ENCODE assay signal across 25 cellular contexts in the genomic region with DNA sequence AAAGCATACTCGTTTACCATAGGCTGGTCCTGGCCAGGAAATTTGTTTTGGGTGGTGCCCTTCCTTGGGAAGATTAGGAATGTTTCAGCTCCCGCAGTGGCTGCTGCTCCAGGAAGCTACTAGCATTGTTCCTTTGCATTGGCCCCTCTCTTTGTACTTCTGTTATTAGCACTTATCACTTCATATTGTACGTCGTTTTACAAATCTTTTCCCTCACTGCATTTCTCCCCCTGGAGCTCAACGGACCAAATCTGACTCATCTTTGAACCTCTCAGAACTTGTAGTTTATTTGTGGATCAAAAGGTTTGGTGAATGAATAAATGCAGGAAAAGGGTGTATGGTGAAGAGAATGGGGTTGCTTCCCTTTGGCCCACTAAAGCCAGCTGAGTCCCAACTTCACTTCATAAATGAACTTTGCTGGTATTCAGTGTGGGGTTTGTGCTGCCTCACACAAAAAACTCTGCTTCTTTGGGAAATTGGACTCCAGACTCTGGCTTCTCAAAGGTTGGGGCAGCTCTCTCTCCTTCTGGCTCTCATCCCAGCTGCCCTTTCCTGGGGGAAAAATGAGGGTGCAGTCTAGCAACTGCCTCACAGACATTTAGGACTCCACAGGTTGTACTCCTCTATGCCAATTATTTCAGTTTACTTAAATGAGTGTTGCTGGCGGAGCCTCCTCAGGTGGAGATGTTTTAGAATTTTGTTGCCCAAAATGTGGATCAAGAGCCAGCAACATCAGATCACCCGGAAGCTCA. TPM values are rescaled to one million over a fixed set of nuclear protein-coding genes. Genes with fewer than 3 reads are reported as not detected.
DNase-seq lines count a peak whose midpoint lies in the region; ATAC-seq and TF ChIP-seq lines count a peak whose summit lies in the region.
"Had no signal": no experiment of that assay in that cellular context is flagged by ENCODE, and none has a peak within 500 bp of the region (broad histone marks: within the 10 kb centered on the region; RNA-seq: fewer than 3 reads in every experiment).

No MANE protein-coding gene starts in this region.

- ATAC-seq in right lobe of liver = no peak
- no peak for ATAC-seq in lower lobe of right lung
- ATAC-seq in sciatic nerve = no peak
- ATAC-seq in aorta (ENCODE audit: low FRiP score) = no peak
- ATAC-seq: activated CD4-positive, alpha-beta T cell treated with anti-CD3 and anti-CD28 coated beads for 36 hours; left ventricle myocardium superior; T-helper 17 cell had no signal

- in situ Hi-C loops in transverse colon (cut with MboI; ENCODE audit: low pct_ligation_motif_present in 1 of 4, low pct_unique_long_range_greater_than_20kb in 1 of 4, low sequenced_read_pairs in 3 of 4) = no loop called here

- no peaks in the 10 kb centered on the region for H3K9me3 ChIP-seq in liver (ENCODE audit: control insufficient read depth in 4 of 4, low read length in 3 of 4)
- H3K9me3 ChIP-seq in right lobe of liver = no peaks in the 10 kb centered on the region
- no peaks in the 10 kb centered on the region for H3K9me3 ChIP-seq in lower lobe of right lung
- no peaks in the 10 kb centered on the region for H3K9me3 ChIP-seq in aorta (ENCODE audit: control insufficient read depth, low read length)
- H3K9me3 ChIP-seq in transverse colon = no peaks in the 10 kb centered on the region
- H3K9me3 ChIP-seq: BE2C, heart left ventricle, prostate gland had no signal

- TF ChIP-seq POLR2A in right lobe of liver (IDR thresholded peaks at IDR 0.05) (no peak), transverse colon (IDR thresholded peaks at IDR 0.05) (no peak)

- H3K27me3 ChIP-seq in liver (ENCODE audit: control insufficient read depth in 4 of 4, insufficient read depth in 4 of 4, low read length in 3 of 4) = no peaks in the 10 kb centered on the region
- no peaks in the 10 kb centered on the region for H3K27me3 ChIP-seq in right lobe of liver
- H3K27me3 ChIP-seq in lower lobe of right lung (ENCODE audit: low read depth) = no peaks in the 10 kb centered on the region
- no peaks in the 10 kb centered on the region for H3K27me3 ChIP-seq in aorta (ENCODE audit: control insufficient read depth in 1 of 2, insufficient read depth in 2 of 2, low read length in 1 of 2)
- no peaks in the 10 kb centered on the region for H3K27me3 ChIP-seq in transverse colon
- H3K27me3 ChIP-seq: BE2C, heart left ventricle had no signal

- no peak overlapping the region for H3K27ac ChIP-seq in liver (ENCODE audit: low read depth in 1 of 2, low read length in 2 of 2)
- no peak overlapping the region for H3K27ac ChIP-seq in right lobe of liver
- peak overlapping the region; percentile 39 for H3K27ac ChIP-seq in lower lobe of right lung
- H3K27ac ChIP-seq in aorta (ENCODE audit: low read depth in 1 of 2, low read length in 2 of 2) = no peak overlapping the region
- no peak overlapping the region for H3K27ac ChIP-seq in transverse colon
- H3K27ac ChIP-seq: HL-60, prostate gland had no signal

- no peak overlapping the region for H3K9ac ChIP-seq in liver (ENCODE audit: low read depth in 1 of 2, low read length in 2 of 2)

- TF ChIP-seq CTCF in liver (IDR thresholded peaks at IDR 0.05; ENCODE audit: low read depth, low read length, missing input control) (no peak), right lobe of liver (IDR thresholded peaks at IDR 0.05) (no peak), choroid plexus epithelial cell (conservative IDR thresholded peaks at IDR 0.05; ENCODE audit: low read depth, low read length) (no peak), lower lobe of right lung (IDR thresholded peaks at IDR 0.05) (no peak), transverse colon (IDR thresholded peaks at IDR 0.05) (no peak)

- TF ChIP-seq RAD21 in liver (IDR thresholded peaks at IDR 0.05) = no peak

- 79% methylated on average over 7 of the region's 7 CpGs for WGBS in liver
- 55% methylated on average over 5 of the region's 7 CpGs for WGBS in right lobe of liver (ENCODE audit: insufficient coverage, low coverage, low lambda C conversion rate, missing lambda C conversion rate)
- 55 to 58% methylated on average over 7 of the region's 7 CpGs for WGBS in aorta, 2 donors
- 54 to 67% methylated on average over 4 to 7 of the region's 7 CpGs for WGBS in transverse colon (ENCODE audit: low coverage in 1 of 2), 2 donors

- DNase-seq in right lobe of liver (no peak), choroid plexus epithelial cell (ENCODE audit: low read depth) (peak; percentile 62), lower lobe of right lung (no peak), sciatic nerve (ENCODE audit: low spot score) (no peak), aorta (no peak), transverse colon (no peak), NCI-H748 treated with DMSO at 0.1 percent for 48 hours (lab: John Stamatoyannopoulos, UW) (no peak)
- DNase-seq: activated CD4-positive, alpha-beta T cell treated with anti-CD3 and anti-CD28 coated beads for 36 hours; activated CD8-positive, alpha-beta memory T cell treated with anti-CD3 and anti-CD28 coated beads for 24 hours; activated gamma-delta T cell treated with Interleukin-2 at 50 U/mL for 16 hours; activated T-cell treated with anti-CD3 and anti-CD28 coated beads, Interleukin-2, amount 50 U/mL, for 1 hour; BE2C; DMS79 treated with DMSO at 0.1 percent for 48 hours; H9; heart left ventricle; left ventricle myocardium superior; NCI-H1694; NCI-H526; T-helper 17 cell; trophoblast cell had no signal

- H3K4me3 ChIP-seq in liver (ENCODE audit: low read depth in 1 of 3, low read length in 3 of 3) (no peak overlapping the region), right lobe of liver (no peak overlapping the region), choroid plexus epithelial cell (ENCODE audit: low read depth, low read length) (no peak overlapping the region), lower lobe of right lung (no peak overlapping the region), aorta (ENCODE audit: low read length in 2 of 2) (no peak overlapping the region), transverse colon (no peak overlapping the region)
- H3K4me3 ChIP-seq: heart left ventricle, prostate gland had no signal

- H3K36me3 ChIP-seq in liver (ENCODE audit: control insufficient read depth in 4 of 4, insufficient read depth in 3 of 4, low read depth in 1 of 4, low read length in 3 of 4) = no peaks in the 10 kb centered on the region
- H3K36me3 ChIP-seq in right lobe of liver = no peaks in the 10 kb centered on the region
- no peaks in the 10 kb centered on the region for H3K36me3 ChIP-seq in lower lobe of right lung
- H3K36me3 ChIP-seq in aorta (ENCODE audit: control insufficient read depth in 1 of 2, insufficient read depth in 2 of 2, low read length in 1 of 2) = no peaks in the 10 kb centered on the region
- H3K36me3 ChIP-seq in transverse colon = no peaks in the 10 kb centered on the region
- H3K36me3 ChIP-seq: BE2C, heart left ventricle, prostate gland had no signal

- intact Hi-C loops in right lobe of liver (cut with DNase I) (no loop called here), lower lobe of right lung (cut with DNase I) (no loop called here), sciatic nerve (cut with DNase I) (no loop called here), aorta (cut with DNase I) (loop anchor here in 1 of 2 donors (5.0 kb wide), 1 partner anchor 111 kb away; no protein-coding TSS in a partner anchor), transverse colon (cut with DNase I; ENCODE audit: low total_unique reads) (no loop called here)

- peaks cover 2 to 25% (median 15%) of the 10 kb centered on the region in 4 donors for H3K4me1 ChIP-seq in liver (ENCODE audit: control insufficient read depth in 4 of 4, insufficient read depth in 4 of 4, low read length in 3 of 4)
- H3K4me1 ChIP-seq in right lobe of liver = peaks cover 0 to 16% (median 2%) of the 10 kb centered on the region in 4 donors
- peaks cover 23% of the 10 kb centered on the region for H3K4me1 ChIP-seq in lower lobe of right lung
- H3K4me1 ChIP-seq in aorta (ENCODE audit: control insufficient read depth in 1 of 2, insufficient read depth in 2 of 2, low read length in 2 of 2) = peaks cover 0 to 1% of the 10 kb centered on the region in 2 donors
- peaks cover 0 to 5% (median 3%) of the 10 kb centered on the region in 4 donors for H3K4me1 ChIP-seq in transverse colon
- H3K4me1 ChIP-seq: prostate gland had no signal

- TF ChIP-seq EP300 in transverse colon (IDR thresholded peaks at IDR 0.05; ENCODE audit: low read depth) = no peak

RNA-seq across cellular contexts. Expression of gene GNAT2, which starts 5.8 kb away (rescaled TPM):
- total RNA-seq in liver = under 1 TPM; 0.09 to 0.17 TPM
- under 1 TPM in 1 of 2 donors, not detected in 1; 0.17 TPM for polyA plus RNA-seq in liver
- total RNA-seq in right lobe of liver = under 1 TPM in 3 of 6 experiments, not detected in 3; 0.20 to 0.21 (median 0.20) TPM
- not detected for total RNA-seq in lower lobe of right lung
- total RNA-seq in sciatic nerve = not detected
- not detected for total RNA-seq in aorta
- not detected for polyA plus RNA-seq in aorta
- total RNA-seq in transverse colon = not detected
- total RNA-seq: A172, heart left ventricle, left ventricle myocardium superior, LHCN-M2, prostate gland, T-helper 17 cell had no signal
- polyA plus RNA-seq: heart left ventricle had no signal

RNA-seq across cellular contexts. Expression of gene AMPD2, which starts 6.1 kb away (rescaled TPM):
- total RNA-seq in liver = 10 to 100 TPM; 19.2 to 87.4 TPM
- 10 to 100 TPM; 20.2 to 25.2 TPM for polyA plus RNA-seq in liver
- 10 to 100 TPM; 29.1 to 59.1 (median 37.2) TPM for total RNA-seq in right lobe of liver
- 55.9 TPM for total RNA-seq in lower lobe of right lung
- 49.5 TPM for total RNA-seq in sciatic nerve
- total RNA-seq in aorta = 10 to 100 TPM; 59.7 to 77.1 TPM
- 10 to 100 TPM; 19.8 to 85.9 TPM for polyA plus RNA-seq in aorta
- total RNA-seq in transverse colon = 10 to 100 TPM; 21.3 to 59.7 (median 39.0) TPM

RNA-seq across cellular contexts. Expression of gene GSTM4, which starts 42.3 kb away (rescaled TPM):
- 10 to 100 TPM; 12.2 to 42.8 TPM for total RNA-seq in liver
- polyA plus RNA-seq in liver = 10 to 100 TPM; 25.5 to 36.2 TPM
- total RNA-seq in right lobe of liver = 10 to 100 TPM; 18.5 to 32.1 (median 23.8) TPM
- 15.7 TPM for total RNA-seq in lower lobe of right lung
- 36.7 TPM for total RNA-seq in sciatic nerve
- 10 to 100 TPM; 15.0 to 29.8 TPM for total RNA-seq in aorta
- 10 to 100 TPM; 33.8 to 53.1 TPM for polyA plus RNA-seq in aorta
- 100 to 1,000 TPM in 2 of 4 donors, 10 to 100 TPM in 2; 64.9 to 104 (median 94.8) TPM for total RNA-seq in transverse colon

RNA-seq across cellular contexts. Expression of gene GSTM2, which starts 54.3 kb away (rescaled TPM):
- 10 to 100 TPM in 1 of 2 donors, 1 to 10 TPM in 1; 7.1 to 15.1 TPM for total RNA-seq in liver
- polyA plus RNA-seq in liver = 1 to 10 TPM; 7.4 to 8.4 TPM
- 10 to 100 TPM in 4 of 6 experiments, 1 to 10 TPM in 2; 4.4 to 16.0 (median 12.7) TPM for total RNA-seq in right lobe of liver
- total RNA-seq in lower lobe of right lung = 35.7 TPM
- total RNA-seq in sciatic nerve = 194 TPM
- 100 to 1,000 TPM in 1 of 2 donors, 10 to 100 TPM in 1; 48.3 to 136 TPM for total RNA-seq in aorta
- polyA plus RNA-seq in aorta = 100 to 1,000 TPM in 1 of 2 donors, 10 to 100 TPM in 1; 17.5 to 279 TPM
- total RNA-seq in transverse colon = 10 to 100 TPM; 27.0 to 87.5 (median 57.2) TPM
